In the genomic region with DNA sequence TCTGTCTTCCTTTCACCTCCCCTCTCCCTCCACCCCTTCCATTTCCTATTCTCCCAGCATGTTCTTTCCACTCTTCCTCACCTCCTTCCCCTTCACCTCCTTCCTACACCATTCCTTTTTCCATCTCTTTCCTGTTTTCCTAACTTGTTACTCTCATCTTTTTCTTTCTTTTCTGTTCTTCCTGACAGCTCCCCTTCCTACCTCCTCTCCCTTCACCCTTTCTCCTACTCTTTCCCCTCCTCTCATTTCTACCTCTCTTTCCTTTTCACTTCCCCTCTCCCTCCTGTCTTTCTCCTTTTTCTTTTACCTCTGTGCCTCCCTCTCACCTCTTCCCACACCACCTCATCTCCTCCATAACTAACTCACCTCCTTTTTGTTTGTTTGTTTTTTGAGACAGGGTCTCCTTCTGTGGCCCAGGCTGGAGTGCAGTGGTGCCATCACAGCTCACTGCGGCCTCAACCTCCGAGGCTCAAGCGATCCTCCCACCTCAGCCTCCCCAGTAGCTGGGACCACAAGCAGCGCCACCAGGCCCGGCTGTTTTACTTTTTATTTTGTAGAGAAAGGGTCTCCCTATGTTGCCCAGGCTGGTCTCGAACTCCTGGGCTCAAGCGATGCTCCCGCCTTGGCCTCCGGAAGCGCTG, we compare ENCODE assay signal across 8 cellular contexts. TPM values are rescaled to one million over a fixed set of nuclear protein-coding genes. Genes with fewer than 3 reads are reported as not detected.
A peak's percentile ranks its signal among the peaks of the same experiment; 100 is the strongest.
DNase-seq lines count a peak whose midpoint lies in the region; ATAC-seq and TF ChIP-seq lines count a peak whose summit lies in the region.

No MANE protein-coding gene starts in this region.

- H3K9me2 ChIP-seq in PC-3 (replicated peaks; ENCODE audit: low read length): no peaks in the 10 kb centered on the region

- intact Hi-C loops in CD14-positive monocyte (cut with micrococcal nuclease): loop anchor here in 1 of 2 donors (5.0 to 10.0 kb wide), 3 partner anchors 93 to 1176 kb away; a partner anchor contains a TSS
- intact Hi-C loops in PC-3 (cut with micrococcal nuclease): no loop called here

- H3F3A ChIP-seq in PC-3 (ENCODE audit: low read length, unreplicated experiment): no peaks in the 10 kb centered on the region

- DNase-seq in CD14-positive monocyte (ENCODE audit: low spot score) (no peak), PC-3 (no peak), endothelial cell (ENCODE audit: low spot score) (no peak), medulla oblongata (ENCODE audit: extremely low spot score) (no peak), NCI-H524 (lab: John Stamatoyannopoulos, UW) (no peak)

- H3K36me3 ChIP-seq in PC-3 (ENCODE audit: low read depth, low read length): no peaks in the 10 kb centered on the region
- no peaks in the 10 kb centered on the region for H3K36me3 ChIP-seq in neutrophil

- peaks cover 26% of the 10 kb centered on the region for H4K20me1 ChIP-seq in PC-3 (ENCODE audit: low read length)

- peak overlapping the region; percentile 95 for H3K4me2 ChIP-seq in PC-3 (ENCODE audit: low read length)

- peaks cover 44% of the 10 kb centered on the region for H3K79me2 ChIP-seq in PC-3 (ENCODE audit: low read length)

- peaks cover 51% of the 10 kb centered on the region for H3K4me1 Mint-ChIP-seq in CD14-positive monocyte
- peaks cover 30% of the 10 kb centered on the region for H3K4me1 Mint-ChIP-seq in endothelial cell (ENCODE audit: unreplicated experiment)

- H3K27me3 Mint-ChIP-seq in CD14-positive monocyte (ENCODE audit: low read depth in 3 of 3) (peaks cover 0 to 4% (median 1%) of the 10 kb centered on the region in 3 donors), endothelial cell (ENCODE audit: unreplicated experiment) (peaks cover 3% of the 10 kb centered on the region)

- H3K4me3 Mint-ChIP-seq in CD14-positive monocyte: peak overlapping the region; percentile 94 to 97
- peak overlapping the region; percentile 93 for H3K4me3 Mint-ChIP-seq in endothelial cell (ENCODE audit: unreplicated experiment)

- no TSS peak for BruUV-seq in PC-3 (replicated peaks; lab: Mats Ljungman, UMichigan)

- CTCF ChIA-PET in PC-3 (lab: Charles Lee): no interaction called here

- H3K9me3 ChIP-seq in PC-3 (ENCODE audit: low read length): no peaks in the 10 kb centered on the region
- H3K9me3 ChIP-seq in neutrophil: no peaks in the 10 kb centered on the region

- H3K9me3 Mint-ChIP-seq in CD14-positive monocyte (peaks cover 0 to 1% (median 0%) of the 10 kb centered on the region in 7 donors), endothelial cell (ENCODE audit: unreplicated experiment) (no peaks in the 10 kb centered on the region)

- H3K4me1 ChIP-seq in PC-3 (ENCODE audit: insufficient read depth, low read length) (peaks cover 24% of the 10 kb centered on the region), neutrophil (ENCODE audit: control insufficient read depth in 1 of 2, insufficient read depth in 1 of 2, low read depth in 1 of 2, low read length in 1 of 2) (peaks cover 23 to 24% of the 10 kb centered on the region in 2 experiments)

- H3K27me3 ChIP-seq in PC-3 (ENCODE audit: low read length) (no peaks in the 10 kb centered on the region), neutrophil (no peaks in the 10 kb centered on the region)

- peak overlapping the region; percentile 89 for H3K4me3 ChIP-seq in PC-3 (ENCODE audit: low read length)
- peak overlapping the region; percentile 86 to 93 for H3K4me3 ChIP-seq in neutrophil (ENCODE audit: low read depth in 1 of 2, low read length in 1 of 2)

- ATAC-seq in PC-3 (no peak), GM18873 (IDR thresholded peaks at IDR 0.05; ENCODE audit: low FRiP score, unreplicated experiment) (no peak), HG03196 (IDR thresholded peaks at IDR 0.05; ENCODE audit: unreplicated experiment) (no peak)

- H3K27ac Mint-ChIP-seq in CD14-positive monocyte (peak overlapping the region; percentile 99 to 100 (median 100)), endothelial cell (ENCODE audit: unreplicated experiment) (peak overlapping the region; percentile 92)

- no peak for TF ChIP-seq CTCF in CD14-positive monocyte (IDR thresholded peaks at IDR 0.05)
- TF ChIP-seq CTCF in PC-3 (conservative IDR thresholded peaks at IDR 0.05; ENCODE audit: low read depth, low read length): no peak
- TF ChIP-seq CTCF in endothelial cell (IDR thresholded peaks at IDR 0.05; ENCODE audit: unreplicated experiment): no peak
- TF ChIP-seq CTCF in neutrophil (IDR thresholded peaks at IDR 0.05): no peak

- peak overlapping the region; percentile 98 for H2AFZ ChIP-seq in PC-3 (ENCODE audit: low read length)

- H3K36me3 Mint-ChIP-seq in CD14-positive monocyte (no peaks in the 10 kb centered on the region), endothelial cell (ENCODE audit: low read depth, unreplicated experiment) (peaks cover 6% of the 10 kb centered on the region)

- H3K9ac ChIP-seq in PC-3 (ENCODE audit: low read length): peak overlapping the region; percentile 93

- H3K27ac ChIP-seq in PC-3 (ENCODE audit: low read length) (no peak overlapping the region), neutrophil (peak overlapping the region; percentile 94)

- POLR2A ChIA-PET in PC-3 (lab: Charles Lee; ENCODE audit: unreplicated experiment): no interaction called here

RNA-seq across cellular contexts. Expression of a gene that starts 0.9 kb away (rescaled TPM):
- polyA plus RNA-seq in CD14-positive monocyte: 1 to 10 TPM; 4.6 to 5.5 TPM
- total RNA-seq in PC-3 (2014; rRNA removed) (33.5 and 35.9 TPM in 2 replicates), endothelial cell (ENCODE audit: unreplicated experiment) (20.3 TPM)
